Comparison of ENCODE assay signal across 26 cellular contexts in the genomic region with DNA sequence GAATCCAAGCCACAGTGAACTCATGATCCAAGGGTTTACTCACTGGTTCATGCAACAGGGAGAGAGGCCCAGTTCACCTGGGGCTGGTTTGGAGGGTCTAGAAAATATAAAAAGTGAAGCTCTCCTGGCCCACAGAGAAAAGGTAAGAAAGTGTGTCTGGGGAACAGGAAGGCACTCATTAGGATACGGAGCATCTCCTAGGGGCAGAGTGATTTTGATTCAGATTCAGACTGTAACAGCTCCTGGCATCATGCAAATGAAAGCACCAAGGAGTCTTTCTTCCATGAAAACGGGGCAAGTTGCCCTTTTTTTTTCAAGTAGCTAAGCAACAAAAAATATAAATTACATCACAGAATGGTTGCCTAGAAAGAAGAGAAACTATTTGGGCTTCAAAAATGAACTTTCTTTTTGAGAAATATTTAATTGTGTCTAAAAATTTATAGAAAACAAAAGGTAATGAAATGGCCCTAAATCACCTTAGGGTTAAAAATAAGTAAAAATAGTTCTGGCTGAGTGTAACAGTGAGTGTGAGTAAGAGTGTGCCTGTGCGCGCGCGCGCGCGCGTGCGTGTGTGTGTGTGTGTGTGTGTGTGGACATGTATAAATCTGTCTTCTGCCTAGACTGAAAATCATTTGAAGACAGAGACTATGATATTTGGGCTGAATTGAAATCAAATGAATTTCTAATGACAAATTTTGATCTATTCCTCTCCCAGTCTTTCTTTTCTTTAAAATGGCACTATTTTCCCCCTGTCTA.
"Had no signal": no experiment of that assay in that cellular context is flagged by ENCODE, and none has a peak within 500 bp of the region (broad histone marks: within the 10 kb centered on the region; RNA-seq: fewer than 3 reads in every experiment).

No MANE protein-coding gene starts in this region.

- H3K36me3 ChIP-seq: ascending aorta, breast epithelium, cardiac muscle cell, colonic mucosa, esophagus squamous epithelium had no signal

- ATAC-seq: activated CD8-positive, alpha-beta T cell treated with anti-CD3 and anti-CD28 coated beads for 36 hours; activated naive CD4-positive, alpha-beta T cell treated with anti-CD3 and anti-CD28 coated beads, Interleukin-2, amount 50 U/mL, for 72 hours had no signal

- H3K27ac Mint-ChIP-seq: activated CD8-positive, alpha-beta T cell treated with anti-CD3 and anti-CD28 coated beads for 36 hours; activated naive CD4-positive, alpha-beta T cell treated with anti-CD3 and anti-CD28 coated beads, Interleukin-2, amount 10 ng/mL, durations not matched to agents 7 days and 5 days; activated naive CD4-positive, alpha-beta T cell treated with anti-CD3 and anti-CD28 coated beads, Interleukin-2, amount 50 U/mL, for 72 hours; activated naive CD8-positive, alpha-beta T cell treated with anti-CD3 and anti-CD28 coated beads, Interleukin-2, amount 10 ng/mL, durations not matched to agents 7 days and 5 days; activated T-helper 1 cell treated with anti-CD3 and anti-CD28 coated beads, Interleukin-12 subunit alpha, Interleukin-12 subunit beta, Interleukin-2, Interleukin-4 antibody, amounts not matched to agents 30 ng/mL and 10 ng/mL and 1 ng/mL, durations not matched to agents 14 hours and 24 hours and 36 hours; brain had no signal

- H3K9me3 Mint-ChIP-seq: activated CD8-positive, alpha-beta T cell treated with anti-CD3 and anti-CD28 coated beads for 36 hours; activated naive CD4-positive, alpha-beta T cell treated with anti-CD3 and anti-CD28 coated beads, Interleukin-2, amount 10 ng/mL, durations not matched to agents 7 days and 5 days; activated T-helper 1 cell treated with anti-CD3 and anti-CD28 coated beads, Interleukin-12 subunit alpha, Interleukin-12 subunit beta, Interleukin-2, Interleukin-4 antibody, amounts not matched to agents 30 ng/mL and 10 ng/mL and 1 ng/mL, durations not matched to agents 14 hours and 24 hours and 36 hours; brain had no signal

- H3K36me3 Mint-ChIP-seq: activated naive CD4-positive, alpha-beta T cell treated with anti-CD3 and anti-CD28 coated beads, Interleukin-2, amount 10 ng/mL, durations not matched to agents 7 days and 5 days; activated naive CD4-positive, alpha-beta T cell treated with anti-CD3 and anti-CD28 coated beads, Interleukin-2, amount 50 U/mL, for 72 hours; activated naive CD8-positive, alpha-beta T cell treated with anti-CD3 and anti-CD28 coated beads, Interleukin-2, amount 10 ng/mL, durations not matched to agents 7 days and 5 days; brain had no signal

- H3K27ac ChIP-seq: ascending aorta, breast epithelium, cardiac muscle cell, colonic mucosa, epithelial cell of prostate, esophagus squamous epithelium had no signal

- H3K9me3 ChIP-seq: ascending aorta, breast epithelium, colonic mucosa, esophagus squamous epithelium had no signal

- DNase-seq: activated CD4-positive, alpha-beta T cell treated with anti-CD3 and anti-CD28 coated beads for 1 hour; activated CD4-positive, alpha-beta T cell treated with anti-CD3 and anti-CD28 coated beads for 4 hours; activated CD4-positive, alpha-beta T cell treated with anti-CD3 and anti-CD28 coated beads, Interleukin-2, amount 50 U/mL, for 1 hour; activated CD4-positive, alpha-beta T cell treated with anti-CD3 and anti-CD28 coated beads, Interleukin-2, amount 50 U/mL, for 48 hours; activated CD8-positive, alpha-beta memory T cell treated with anti-CD3 and anti-CD28 coated beads for 24 hours; activated CD8-positive, alpha-beta T cell treated with anti-CD3 and anti-CD28 coated beads for 36 hours; activated gamma-delta T cell; activated naive CD4-positive, alpha-beta T cell; activated naive CD4-positive, alpha-beta T cell treated with anti-CD3 and anti-CD28 coated beads, Interleukin-2, amount 10 ng/mL, durations not matched to agents 7 days and 5 days; activated naive CD8-positive, alpha-beta T cell treated with anti-CD3 and anti-CD28 coated beads, Interleukin-2, amount 10 ng/mL, durations not matched to agents 7 days and 5 days; activated T-cell treated with anti-CD3 and anti-CD28 coated beads, Interleukin-2, amount 50 U/mL, for 48 hours; central memory CD4-positive, alpha-beta T cell; cerebellar nuclear complex; colonic mucosa; effector CD8-positive, alpha-beta T cell; esophagus squamous epithelium; foreskin melanocyte; head of caudate nucleus; T-helper 2 cell had no signal

- H3K27me3 ChIP-seq: ascending aorta, breast epithelium, cardiac muscle cell, colonic mucosa, esophagus squamous epithelium had no signal

- H3K27me3 Mint-ChIP-seq: activated naive CD4-positive, alpha-beta T cell treated with anti-CD3 and anti-CD28 coated beads, Interleukin-2, amount 10 ng/mL, durations not matched to agents 7 days and 5 days; activated naive CD8-positive, alpha-beta T cell treated with anti-CD3 and anti-CD28 coated beads, Interleukin-2, amount 10 ng/mL, durations not matched to agents 7 days and 5 days had no signal

- H3K4me3 ChIP-seq: ascending aorta, breast epithelium, cardiac muscle cell, colonic mucosa, esophagus squamous epithelium had no signal

- H3K4me1 Mint-ChIP-seq: activated naive CD4-positive, alpha-beta T cell treated with anti-CD3 and anti-CD28 coated beads, Interleukin-2, amount 10 ng/mL, durations not matched to agents 7 days and 5 days; activated naive CD8-positive, alpha-beta T cell treated with anti-CD3 and anti-CD28 coated beads, Interleukin-2, amount 10 ng/mL, durations not matched to agents 7 days and 5 days had no signal

- H3K4me3 Mint-ChIP-seq: activated CD8-positive, alpha-beta T cell treated with anti-CD3 and anti-CD28 coated beads for 36 hours; activated naive CD4-positive, alpha-beta T cell treated with anti-CD3 and anti-CD28 coated beads, Interleukin-2, amount 10 ng/mL, durations not matched to agents 7 days and 5 days; activated naive CD8-positive, alpha-beta T cell treated with anti-CD3 and anti-CD28 coated beads, Interleukin-2, amount 10 ng/mL, durations not matched to agents 7 days and 5 days; activated T-helper 1 cell treated with anti-CD3 and anti-CD28 coated beads, Interleukin-12 subunit alpha, Interleukin-12 subunit beta, Interleukin-2, Interleukin-4 antibody, amounts not matched to agents 30 ng/mL and 10 ng/mL and 1 ng/mL, durations not matched to agents 14 hours and 24 hours and 36 hours; brain had no signal

- H3K4me1 ChIP-seq: ascending aorta, breast epithelium, colonic mucosa, esophagus squamous epithelium had no signal
